9 cellular contexts compared by ENCODE assay signal in the genomic region with DNA sequence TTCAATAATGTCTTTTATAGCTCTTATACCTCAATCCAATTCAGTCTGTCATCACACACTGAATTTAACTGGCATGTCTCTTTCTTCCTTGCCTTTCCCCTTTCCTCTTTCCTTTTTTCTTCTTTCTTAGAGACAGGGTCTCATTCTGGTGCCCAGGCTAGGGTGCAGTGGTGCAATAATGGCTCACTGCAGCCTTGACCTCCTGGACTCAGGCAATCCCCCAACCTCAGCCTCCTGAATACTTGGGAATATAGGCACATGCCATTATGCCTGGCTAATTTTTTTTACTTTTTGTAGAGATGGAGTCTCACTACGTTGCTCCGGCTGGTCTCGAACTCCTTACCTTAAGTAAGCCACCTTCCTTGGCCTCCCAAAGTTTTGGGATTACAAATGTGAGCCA.
A peak's percentile ranks its signal among the peaks of the same experiment; 100 is the strongest.
DNase-seq lines count a peak whose midpoint lies in the region; ATAC-seq lines count a peak whose summit lies in the region.
"Had no signal": no experiment of that assay in that cellular context is flagged by ENCODE, and none has a peak within 500 bp of the region (broad histone marks: within the 10 kb centered on the region; RNA-seq: fewer than 3 reads in every experiment).

No MANE protein-coding gene starts in this region.

- no peak overlapping the region for H3K4me3 ChIP-seq in thymus (ENCODE audit: low read length)

- CTCF ChIA-PET in activated CD4-positive, alpha-beta T cell treated with anti-CD3 and anti-CD28 coated beads, Interleukin-2, amount 10 ng/mL, durations not matched to agents 7 days and 5 days (lab: Charles Lee): no interaction called here
- CTCF ChIA-PET in activated CD4-positive, alpha-beta memory T cell treated with anti-CD3 and anti-CD28 coated beads, Interleukin-2, amount 10 ng/mL, durations not matched to agents 7 days and 5 days (lab: Charles Lee): interaction anchor here (1.7 kb wide), 1 partner anchor 10 kb away, joined by 8 read pairs; no protein-coding TSS in a partner anchor

- peak overlapping the region; percentile 94 for H3K27ac Mint-ChIP-seq in activated CD4-positive, alpha-beta T cell treated with anti-CD3 and anti-CD28 coated beads, Interleukin-2, amount 10 ng/mL, durations not matched to agents 7 days and 5 days
- peak overlapping the region; percentile 91 for H3K27ac Mint-ChIP-seq in activated CD4-positive, alpha-beta memory T cell treated with anti-CD3 and anti-CD28 coated beads, Interleukin-2, amount 10 ng/mL, durations not matched to agents 7 days and 5 days
- peak overlapping the region; percentile 91 to 98 (median 95) for H3K27ac Mint-ChIP-seq in immature natural killer cell

- no peak for ATAC-seq in GM18502 (IDR thresholded peaks at IDR 0.05; ENCODE audit: poor library complexity, unreplicated experiment)

- peaks cover 37% of the 10 kb centered on the region for H3K36me3 Mint-ChIP-seq in activated CD4-positive, alpha-beta T cell treated with anti-CD3 and anti-CD28 coated beads, Interleukin-2, amount 10 ng/mL, durations not matched to agents 7 days and 5 days (ENCODE audit: low read depth)
- peaks cover 38% of the 10 kb centered on the region for H3K36me3 Mint-ChIP-seq in activated CD4-positive, alpha-beta memory T cell treated with anti-CD3 and anti-CD28 coated beads, Interleukin-2, amount 10 ng/mL, durations not matched to agents 7 days and 5 days (ENCODE audit: low read depth)
- H3K36me3 Mint-ChIP-seq in immature natural killer cell: peaks cover 0 to 11% (median 6%) of the 10 kb centered on the region in 3 donors

- peaks cover 2% of the 10 kb centered on the region for H3K4me1 ChIP-seq in thymus (ENCODE audit: control insufficient read depth, insufficient read depth, low read length)

- no peak overlapping the region for H3K4me3 Mint-ChIP-seq in activated CD4-positive, alpha-beta T cell treated with anti-CD3 and anti-CD28 coated beads, Interleukin-2, amount 10 ng/mL, durations not matched to agents 7 days and 5 days
- H3K4me3 Mint-ChIP-seq in activated CD4-positive, alpha-beta memory T cell treated with anti-CD3 and anti-CD28 coated beads, Interleukin-2, amount 10 ng/mL, durations not matched to agents 7 days and 5 days: no peak overlapping the region
- peak overlapping the region in 3 of 5 donors; percentile 41 to 72 (median 49) for H3K4me3 Mint-ChIP-seq in immature natural killer cell

- peaks cover 38% of the 10 kb centered on the region for H3K4me1 Mint-ChIP-seq in activated CD4-positive, alpha-beta T cell treated with anti-CD3 and anti-CD28 coated beads, Interleukin-2, amount 10 ng/mL, durations not matched to agents 7 days and 5 days
- H3K4me1 Mint-ChIP-seq in activated CD4-positive, alpha-beta memory T cell treated with anti-CD3 and anti-CD28 coated beads, Interleukin-2, amount 10 ng/mL, durations not matched to agents 7 days and 5 days: peaks cover 20% of the 10 kb centered on the region
- peaks cover 12 to 32% of the 10 kb centered on the region in 2 donors for H3K4me1 Mint-ChIP-seq in immature natural killer cell

- H3K27me3 ChIP-seq in thymus (ENCODE audit: control insufficient read depth, insufficient read depth): no peaks in the 10 kb centered on the region

- no peak for DNase-seq in activated CD4-positive, alpha-beta T cell treated with anti-CD3 and anti-CD28 coated beads, Interleukin-2, amount 10 ng/mL, durations not matched to agents 7 days and 5 days
- no peak for DNase-seq in activated CD4-positive, alpha-beta T cell treated with anti-CD3 and anti-CD28 coated beads for 4 hours
- no peak for DNase-seq in activated CD4-positive, alpha-beta memory T cell treated with anti-CD3 and anti-CD28 coated beads, Interleukin-2, amount 10 ng/mL, durations not matched to agents 7 days and 5 days
- DNase-seq in immature natural killer cell: no peak
- no peak for DNase-seq in NCI-H748 (lab: John Stamatoyannopoulos, UW; ENCODE audit: unreplicated experiment)
- no peak for DNase-seq in NCI-H128 (lab: John Stamatoyannopoulos, UW; ENCODE audit: unreplicated experiment)
- DNase-seq: dermis blood vessel endothelial cell had no signal

- POLR2A ChIA-PET in activated CD4-positive, alpha-beta T cell treated with anti-CD3 and anti-CD28 coated beads, Interleukin-2, amount 10 ng/mL, durations not matched to agents 7 days and 5 days (lab: Charles Lee): no interaction called here
- POLR2A ChIA-PET in activated CD4-positive, alpha-beta memory T cell treated with anti-CD3 and anti-CD28 coated beads, Interleukin-2, amount 10 ng/mL, durations not matched to agents 7 days and 5 days (lab: Charles Lee): interaction anchor here (0.6 to 3.3 kb wide), 4 partner anchors 66 to 124 kb away, joined by 3 to 14 read pairs (median 8); a partner anchor contains a TSS

- no peaks in the 10 kb centered on the region for H3K27me3 Mint-ChIP-seq in activated CD4-positive, alpha-beta T cell treated with anti-CD3 and anti-CD28 coated beads, Interleukin-2, amount 10 ng/mL, durations not matched to agents 7 days and 5 days
- H3K27me3 Mint-ChIP-seq in activated CD4-positive, alpha-beta memory T cell treated with anti-CD3 and anti-CD28 coated beads, Interleukin-2, amount 10 ng/mL, durations not matched to agents 7 days and 5 days: no peaks in the 10 kb centered on the region
- H3K27me3 Mint-ChIP-seq in immature natural killer cell (ENCODE audit: low read depth in 3 of 3): no peaks in the 10 kb centered on the region

- peaks cover 2% of the 10 kb centered on the region for H3K9me3 Mint-ChIP-seq in activated CD4-positive, alpha-beta T cell treated with anti-CD3 and anti-CD28 coated beads, Interleukin-2, amount 10 ng/mL, durations not matched to agents 7 days and 5 days
- no peaks in the 10 kb centered on the region for H3K9me3 Mint-ChIP-seq in activated CD4-positive, alpha-beta memory T cell treated with anti-CD3 and anti-CD28 coated beads, Interleukin-2, amount 10 ng/mL, durations not matched to agents 7 days and 5 days
- H3K9me3 Mint-ChIP-seq in immature natural killer cell: no peaks in the 10 kb centered on the region

- WGBS in thymus: 100% methylated on average over 3 of the region's 3 CpGs

- no peaks in the 10 kb centered on the region for H3K36me3 ChIP-seq in thymus (ENCODE audit: control insufficient read depth, insufficient read depth)

- H3K27ac ChIP-seq in thymus (ENCODE audit: low read depth): peak overlapping the region; percentile 22

- H3K9me3 ChIP-seq in thymus (ENCODE audit: control insufficient read depth): no peaks in the 10 kb centered on the region

Comparison
In these comparisons a context has a peak if more than half of its experiments do, and no peak if none do; other contexts are left out.
1. H3K4me3 Mint-ChIP-seq: peak in immature natural killer cell (3 of 5); none in activated CD4-positive, alpha-beta T cell treated with anti-CD3 and anti-CD28 coated beads, Interleukin-2, amount 10 ng/mL, durations not matched to agents 7 days and 5 days (single experiment) and activated CD4-positive, alpha-beta memory T cell treated with anti-CD3 and anti-CD28 coated beads, Interleukin-2, amount 10 ng/mL, durations not matched to agents 7 days and 5 days (single experiment).
2. Peak in every context shown above with its lines, with median percentiles within 50 percentile points of each other: H3K27ac Mint-ChIP-seq.